ENCODE assay signal across 9 cellular contexts in the genomic region with DNA sequence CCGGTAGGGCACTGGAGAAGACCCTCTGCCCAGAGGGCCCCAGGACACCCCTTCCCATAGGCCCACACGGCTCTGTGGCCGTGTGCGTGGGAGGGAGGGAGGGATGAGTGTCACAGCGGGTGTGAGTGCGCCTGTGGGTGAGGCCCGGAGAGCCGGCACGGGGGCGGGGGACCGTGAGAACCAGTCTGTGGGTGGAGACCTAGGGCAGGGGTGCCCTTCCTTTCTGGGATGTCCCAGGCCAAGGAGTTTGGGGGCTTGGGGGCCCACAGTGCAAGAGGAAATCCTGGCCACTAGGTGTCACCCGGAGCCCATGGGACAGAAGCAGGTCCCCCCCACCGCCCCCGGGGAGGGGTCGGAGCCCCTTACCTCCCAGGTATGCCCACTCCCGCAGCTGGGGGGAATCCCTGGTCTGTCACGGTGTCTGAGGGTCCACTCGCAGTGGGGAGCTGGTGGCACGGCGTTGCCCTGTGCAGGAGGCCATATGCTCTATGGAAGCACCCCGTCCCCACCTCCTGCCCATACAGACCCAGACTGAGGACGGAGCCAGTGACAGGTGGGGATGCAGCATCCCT. TPM values are rescaled to one million over a fixed set of nuclear protein-coding genes. Genes with fewer than 3 reads are reported as not detected.
DNase-seq lines count a peak whose midpoint lies in the region; ATAC-seq, FAIRE-seq and TF ChIP-seq lines count a peak whose summit lies in the region.
"Had no signal": no experiment of that assay in that cellular context is flagged by ENCODE, and none has a peak within 500 bp of the region (broad histone marks: within the 10 kb centered on the region; RNA-seq: fewer than 3 reads in every experiment).

No MANE protein-coding gene starts in this region.

- H3K27me3 ChIP-seq in PC-3 (ENCODE audit: low read length) (no peaks in the 10 kb centered on the region), endothelial cell of umbilical vein (ENCODE audit: control insufficient read depth in 2 of 2, insufficient read depth in 2 of 2, low read length in 2 of 2) (no peaks in the 10 kb centered on the region), parathyroid adenoma (ENCODE audit: control insufficient read depth, insufficient read depth, low read length) (no peaks in the 10 kb centered on the region), mesenchymal stem cell (ENCODE audit: control insufficient read depth in 1 of 2, insufficient read depth in 1 of 2, low read length in 2 of 2) (peaks cover 14% of the 10 kb centered on the region in 2 experiments)

- ATAC-seq in PC-3 = peak; percentile 55
- ATAC-seq in HG02884 (IDR thresholded peaks at IDR 0.05; ENCODE audit: unreplicated experiment) = no peak
- no peak for ATAC-seq in HG03565 (IDR thresholded peaks at IDR 0.05; ENCODE audit: unreplicated experiment)
- no peak for ATAC-seq in HG03521 (IDR thresholded peaks at IDR 0.05; ENCODE audit: unreplicated experiment)

- no peak for FAIRE-seq in endothelial cell of umbilical vein (lab: Jason Lieb, UNC)

- TF ChIP-seq CTCF in GM12865 (IDR thresholded peaks at IDR 0.05; ENCODE audit: insufficient read depth, low read depth, low read length, missing control alignments) (peak; percentile 64), PC-3 (conservative IDR thresholded peaks at IDR 0.05; ENCODE audit: low read depth, low read length) (peak; percentile 70), endothelial cell of umbilical vein (IDR thresholded peaks at IDR 0.05; ENCODE audit: extremely low read depth in 1 of 2, insufficient read depth in 1 of 2, low read depth in 1 of 2, low read length in 2 of 2) (peak; percentile 18 to 56), parathyroid adenoma (IDR thresholded peaks at IDR 0.05) (peak; percentile 85)

- H2BK12ac ChIP-seq in mesenchymal stem cell (ENCODE audit: low read length in 2 of 2) = no peak overlapping the region

- H3K23ac ChIP-seq in mesenchymal stem cell (ENCODE audit: low read length in 2 of 2) = peak overlapping the region in 1 of 2 experiments; percentile 24

- no peak overlapping the region for H3K4ac ChIP-seq in mesenchymal stem cell (ENCODE audit: low read depth in 1 of 2, low read length in 2 of 2)

- H3K4me2 ChIP-seq in PC-3 (ENCODE audit: low read length) = peak overlapping the region; percentile 37; the same call in 1 of the 2 replicates
- no peak overlapping the region for H3K4me2 ChIP-seq in endothelial cell of umbilical vein (ENCODE audit: insufficient read depth, low read length)
- H3K4me2 ChIP-seq in parathyroid adenoma (ENCODE audit: low read length) = no peak overlapping the region
- H3K4me2 ChIP-seq in mesenchymal stem cell (ENCODE audit: low read length, poor library complexity, severe bottlenecking) = no peak overlapping the region

- H3K27ac ChIP-seq in PC-3 (ENCODE audit: low read length) (no peak overlapping the region), endothelial cell of umbilical vein (ENCODE audit: insufficient read depth, low read depth, low read length) (no peak overlapping the region), parathyroid adenoma (no peak overlapping the region), mesenchymal stem cell (ENCODE audit: low read length, poor library complexity, severe bottlenecking) (no peak overlapping the region)

- no peak overlapping the region for H4K8ac ChIP-seq in mesenchymal stem cell (ENCODE audit: low read length)

- H3K18ac ChIP-seq in mesenchymal stem cell (ENCODE audit: low read depth in 1 of 2, low read length in 2 of 2) = no peak overlapping the region

- CTCF ChIA-PET in PC-3 (lab: Charles Lee) = no interaction called here
- CTCF ChIA-PET in endothelial cell of umbilical vein (lab: Charles Lee) = interaction anchor here (0.7 to 9.5 kb wide), 8 partner anchors 14 to 536 kb away, joined by 3 to 181 read pairs (median 6); no protein-coding TSS in a partner anchor

- H2AFZ ChIP-seq in PC-3 (ENCODE audit: low read length) = 0 out of 2 replicates have a peak overlapping the region, but pooled peaks have one; percentile 26
- H2AFZ ChIP-seq in endothelial cell of umbilical vein (ENCODE audit: low read depth, low read length) = no peak overlapping the region
- H2AFZ ChIP-seq in parathyroid adenoma = peak overlapping the region; percentile 74
- no peak overlapping the region for H2AFZ ChIP-seq in mesenchymal stem cell (ENCODE audit: low read depth, low read length)

- H3K9me1 ChIP-seq in endothelial cell of umbilical vein (replicated peaks; ENCODE audit: control insufficient read depth, extremely low read depth, insufficient read depth, low read length) = no peaks in the 10 kb centered on the region

- no peaks in the 10 kb centered on the region for H3F3A ChIP-seq in PC-3 (ENCODE audit: low read length, unreplicated experiment)

- no peak overlapping the region for H3K14ac ChIP-seq in mesenchymal stem cell (ENCODE audit: low read length in 2 of 2)

- intact Hi-C loops in PC-3 (cut with micrococcal nuclease) = loop anchor here (2.0 to 10.0 kb wide), 2 partner anchors 53 to 165 kb away; no protein-coding TSS in a partner anchor
- intact Hi-C loops in endothelial cell of umbilical vein (cut with micrococcal nuclease) = loop anchor here (1.0 to 2.0 kb wide), 2 partner anchors 165 to 529 kb away; no protein-coding TSS in a partner anchor

- no peak overlapping the region for H4K91ac ChIP-seq in mesenchymal stem cell (ENCODE audit: low read length)

- no peak overlapping the region for H2BK5ac ChIP-seq in mesenchymal stem cell (ENCODE audit: low read depth, low read length, poor library complexity, severe bottlenecking)

- H2BK15ac ChIP-seq in mesenchymal stem cell (ENCODE audit: low read depth, poor library complexity, severe bottlenecking) = no peak overlapping the region

- dilution Hi-C loops in endothelial cell of umbilical vein (cut with MboI; ENCODE audit: extremely low pct_ligation_motif_present, low sequenced_read_pairs) = no loop called here

- no peaks in the 10 kb centered on the region for H4K20me1 ChIP-seq in PC-3 (ENCODE audit: low read length)
- H4K20me1 ChIP-seq in endothelial cell of umbilical vein (replicated peaks; ENCODE audit: control insufficient read depth, extremely low read depth, insufficient read depth, low read length) = no peaks in the 10 kb centered on the region

- no peak overlapping the region for H2BK120ac ChIP-seq in mesenchymal stem cell (ENCODE audit: low read depth, low read length)

- POLR2A ChIA-PET in PC-3 (lab: Charles Lee; ENCODE audit: unreplicated experiment) (no interaction called here), endothelial cell of umbilical vein (lab: Charles Lee) (no interaction called here)

- DNase-seq in GM12865 (ENCODE audit: low read depth) = peak; percentile 32
- DNase-seq in PC-3 = peak; percentile 4
- DNase-seq in endothelial cell of umbilical vein (ENCODE audit: low read depth, low spot score) = peak; percentile 7
- no peak for DNase-seq in mesenchymal stem cell

- H3K36me3 ChIP-seq in PC-3 (ENCODE audit: low read depth, low read length) = no peaks in the 10 kb centered on the region
- H3K36me3 ChIP-seq in endothelial cell of umbilical vein (ENCODE audit: control insufficient read depth in 2 of 2, extremely low read depth in 1 of 2, insufficient read depth in 2 of 2, low read length in 2 of 2) = no peaks in the 10 kb centered on the region
- no peaks in the 10 kb centered on the region for H3K36me3 ChIP-seq in parathyroid adenoma (ENCODE audit: control insufficient read depth, insufficient read depth, low read length)
- H3K36me3 ChIP-seq in mesenchymal stem cell (ENCODE audit: control insufficient read depth in 1 of 2, insufficient read depth in 2 of 2, low read depth in 1 of 2, low read length in 2 of 2) = no peaks in the 10 kb centered on the region

- H3K4me3 ChIP-seq in GM12865 (ENCODE audit: low read depth, low read length) (no peak overlapping the region), PC-3 (ENCODE audit: low read length) (no peak overlapping the region), endothelial cell of umbilical vein (replicated peaks in 1 of 3; ENCODE audit: insufficient read depth in 1 of 3, low read depth in 1 of 3, low read length in 3 of 3) (no peak overlapping the region), parathyroid adenoma (ENCODE audit: low read depth, low read length) (no peak overlapping the region), mesenchymal stem cell (ENCODE audit: insufficient read depth in 1 of 2, low read depth in 1 of 2, low read length in 2 of 2) (no peak overlapping the region)

- no peak for TF ChIP-seq POLR2A in endothelial cell of umbilical vein (IDR thresholded peaks at IDR 0.05; ENCODE audit: low read depth, low read length)

- no peaks in the 10 kb centered on the region for H3K9me2 ChIP-seq in PC-3 (replicated peaks; ENCODE audit: low read length)

- H3K4me1 ChIP-seq in PC-3 (ENCODE audit: insufficient read depth, low read length) = no peaks in the 10 kb centered on the region
- H3K4me1 ChIP-seq in endothelial cell of umbilical vein (ENCODE audit: control insufficient read depth, extremely low read depth, insufficient read depth, low read length) = no peaks in the 10 kb centered on the region
- H3K4me1 ChIP-seq in parathyroid adenoma = no peaks in the 10 kb centered on the region
- no peaks in the 10 kb centered on the region for H3K4me1 ChIP-seq in mesenchymal stem cell (ENCODE audit: control insufficient read depth, insufficient read depth, low read depth, low read length)

- no peak overlapping the region for H2AK5ac ChIP-seq in mesenchymal stem cell (ENCODE audit: low read length, severe bottlenecking)

- BruUV-seq in PC-3 (replicated peaks; lab: Mats Ljungman, UMichigan) = no TSS peak
- BruUV-seq in endothelial cell of umbilical vein (replicated peaks; lab: Mats Ljungman, UMichigan) = no TSS peak

- H3K79me2 ChIP-seq in PC-3 (ENCODE audit: low read length) = no peaks in the 10 kb centered on the region
- H3K79me2 ChIP-seq in endothelial cell of umbilical vein (ENCODE audit: control insufficient read depth, insufficient read depth, low read length) = no peaks in the 10 kb centered on the region
- H3K79me2 ChIP-seq in parathyroid adenoma = no peaks in the 10 kb centered on the region

- H3K79me1 ChIP-seq in mesenchymal stem cell (replicated peaks; ENCODE audit: low read length, poor library complexity, severe bottlenecking) = no peaks in the 10 kb centered on the region

- H3K9ac ChIP-seq in PC-3 (ENCODE audit: low read length) = no peak overlapping the region
- no peak overlapping the region for H3K9ac ChIP-seq in endothelial cell of umbilical vein (replicated peaks; ENCODE audit: extremely low read depth, insufficient read depth, low read length)
- no peak overlapping the region for H3K9ac ChIP-seq in parathyroid adenoma
- no peak overlapping the region for H3K9ac ChIP-seq in mesenchymal stem cell (ENCODE audit: low read length)

- 44% methylated on average over 22 of the region's 22 CpGs for WGBS in mesenchymal stem cell

- H3K9me3 ChIP-seq in PC-3 (ENCODE audit: low read length) (no peaks in the 10 kb centered on the region), endothelial cell of umbilical vein (replicated peaks; ENCODE audit: control insufficient read depth, insufficient read depth, low read length) (no peaks in the 10 kb centered on the region), parathyroid adenoma (ENCODE audit: control insufficient read depth, low read length) (no peaks in the 10 kb centered on the region), mesenchymal stem cell (ENCODE audit: control insufficient read depth, low read length) (no peaks in the 10 kb centered on the region)

RNA-seq across cellular contexts. Expression of a gene that starts 16.0 kb away (rescaled TPM):
- not detected in 2 replicates for total RNA-seq in PC-3 (2014; rRNA removed)
- not detected in 2 replicates for total RNA-seq in endothelial cell of umbilical vein
- polyA plus RNA-seq in endothelial cell of umbilical vein = not detected in 2 replicates
- not detected in 2 replicates for polyA plus RNA-seq in endothelial cell of umbilical vein (2011; cell fraction: cytosol; rRNA removed)
- polyA plus RNA-seq in endothelial cell of umbilical vein (2011; cell fraction: nucleus; rRNA removed) = 0.30 TPM in 1 of 2 replicates, not detected in the other
- not detected in 2 replicates for polyA plus RNA-seq in endothelial cell of umbilical vein (2012)
- not detected in 2 replicates for polyA minus RNA-seq in endothelial cell of umbilical vein
- polyA minus RNA-seq in endothelial cell of umbilical vein (2011; cell fraction: cytosol; rRNA and poly(A)+ RNA removed) = not detected
- not detected in 2 replicates for polyA minus RNA-seq in endothelial cell of umbilical vein (2011; cell fraction: nucleus; rRNA and poly(A)+ RNA removed)
- polyA plus RNA-seq in mesenchymal stem cell (2013, experiment 1 of 2) = 0.14 TPM
- polyA plus RNA-seq in mesenchymal stem cell (2013, experiment 2 of 2) = 0.18 TPM
- total RNA-seq: RPMI7951 had no signal

RNA-seq across cellular contexts. Expression of a gene that starts 47.5 kb away (rescaled TPM):
- 20.4 and 25.9 TPM in 2 replicates for total RNA-seq in PC-3 (2014; rRNA removed)
- total RNA-seq in endothelial cell of umbilical vein = 17.8 and 19.4 TPM in 2 replicates
- polyA plus RNA-seq in endothelial cell of umbilical vein = 14.3 and 23.6 TPM in 2 replicates
- polyA plus RNA-seq in endothelial cell of umbilical vein (2011; cell fraction: cytosol; rRNA removed) = 7.2 and 9.7 TPM in 2 replicates
- polyA plus RNA-seq in endothelial cell of umbilical vein (2011; cell fraction: nucleus; rRNA removed) = 9.5 and 14.1 TPM in 2 replicates
- polyA plus RNA-seq in endothelial cell of umbilical vein (2012) = 10.6 and 21.6 TPM in 2 replicates
- polyA minus RNA-seq in endothelial cell of umbilical vein = 6.8 and 9.9 TPM in 2 replicates
- 11.5 TPM for polyA minus RNA-seq in endothelial cell of umbilical vein (2011; cell fraction: cytosol; rRNA and poly(A)+ RNA removed)
- 4.1 and 4.7 TPM in 2 replicates for polyA minus RNA-seq in endothelial cell of umbilical vein (2011; cell fraction: nucleus; rRNA and poly(A)+ RNA removed)
- polyA plus RNA-seq in mesenchymal stem cell (2013, experiment 1 of 2) = 27.7 TPM
- 25.6 TPM for polyA plus RNA-seq in mesenchymal stem cell (2013, experiment 2 of 2)

Comparison
In these comparisons a context has a peak if more than half of its experiments do, and no peak if none do; other contexts are left out.
1. H2AFZ ChIP-seq: peak in PC-3 (single experiment) and parathyroid adenoma (single experiment); none in endothelial cell of umbilical vein (single experiment) and mesenchymal stem cell (single experiment).
2. Peak in every context shown above with its lines, with median percentiles within 50 percentile points of each other: CTCF ChIP-seq.